In genomic region chr6:105803439-105803838, GRCh38 we compare ENCODE assay signal across 3 cellular contexts.
TF ChIP-seq lines count a peak whose summit lies in the region.

No MANE protein-coding gene starts in this region.

TF ChIP-seq in A549, 52 proteins besides CTCF, POLR2A, EP300 and RAD21 (continued from another document):
- no peak for TF ChIP-seq FOSL2 (IDR thresholded peaks at IDR 0.05)
- TF ChIP-seq FOSL2 (CRISPR knock-in tag; IDR thresholded peaks at IDR 0.05), result no peak
- no peak for TF ChIP-seq ZNF302 (CRISPR knock-in tag; IDR thresholded peaks at IDR 0.05)
- TF ChIP-seq KDM5A (IDR thresholded peaks at IDR 0.05), result no peak

TF ChIP-seq in IMR-90, 13 proteins besides CTCF, POLR2A, EP300 and RAD21:
- TF ChIP-seq FOS (IDR thresholded peaks at IDR 0.05; ENCODE audit: low read depth, low read length), result no peak
- no peak for TF ChIP-seq CEBPB (IDR thresholded peaks at IDR 0.05; ENCODE audit: low read depth, low read length)
- no peak for TF ChIP-seq ELK1 (IDR thresholded peaks at IDR 0.05; ENCODE audit: borderline replicate concordance, low read depth, low read length)
- no peak for TF ChIP-seq BHLHE40 (IDR thresholded peaks at IDR 0.05; ENCODE audit: low read depth, low read length)
- TF ChIP-seq NFE2L2 (IDR thresholded peaks at IDR 0.05; ENCODE audit: low read depth, low read length), result no peak
- no peak for TF ChIP-seq RCOR1 (IDR thresholded peaks at IDR 0.05; ENCODE audit: insufficient replicate concordance, low read length)
- no peak for TF ChIP-seq MAZ (IDR thresholded peaks at IDR 0.05; ENCODE audit: borderline replicate concordance, low read depth, low read length)
- no peak for TF ChIP-seq MXI1 (IDR thresholded peaks at IDR 0.05; ENCODE audit: borderline replicate concordance, low read depth, low read length)
- TF ChIP-seq SMC3 (IDR thresholded peaks at IDR 0.05; ENCODE audit: low read depth, low read length), result no peak

TF ChIP-seq in K562, 482 proteins besides CTCF, POLR2A, EP300 and RAD21:
- TF ChIP-seq, protein P1, sequence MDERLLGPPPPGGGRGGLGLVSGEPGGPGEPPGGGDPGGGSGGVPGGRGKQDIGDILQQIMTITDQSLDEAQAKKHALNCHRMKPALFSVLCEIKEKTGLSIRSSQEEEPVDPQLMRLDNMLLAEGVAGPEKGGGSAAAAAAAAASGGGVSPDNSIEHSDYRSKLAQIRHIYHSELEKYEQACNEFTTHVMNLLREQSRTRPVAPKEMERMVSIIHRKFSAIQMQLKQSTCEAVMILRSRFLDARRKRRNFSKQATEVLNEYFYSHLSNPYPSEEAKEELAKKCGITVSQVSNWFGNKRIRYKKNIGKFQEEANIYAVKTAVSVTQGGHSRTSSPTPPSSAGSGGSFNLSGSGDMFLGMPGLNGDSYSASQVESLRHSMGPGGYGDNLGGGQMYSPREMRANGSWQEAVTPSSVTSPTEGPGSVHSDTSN (CRISPR knock-in tag; IDR thresholded peaks at IDR 0.05; ENCODE audit: low read depth), result no peak
- TF ChIP-seq, protein P1 (tag; conservative IDR thresholded peaks at IDR 0.05; ENCODE audit: low read depth), result 0 out of 2 replicates have a peak, but pooled peaks have one; percentile 13
- TF ChIP-seq MAFG (tag; conservative IDR thresholded peaks at IDR 0.05), result 0 out of 2 replicates have a peak, but pooled peaks have one; percentile 19
- no peak for TF ChIP-seq SOX6 (IDR thresholded peaks at IDR 0.05)
- no peak for TF ChIP-seq TBL1XR1 (IDR thresholded peaks at IDR 0.05; ENCODE audit: low read length in 2 of 2)
- peak; percentile 76 for TF ChIP-seq HMBOX1 (IDR thresholded peaks at IDR 0.05)
- peak; percentile 15 for TF ChIP-seq MEIS2 (IDR thresholded peaks at IDR 0.05; ENCODE audit: partially characterized antibody)
- no peak for TF ChIP-seq BCL6 (CRISPR knock-in tag; IDR thresholded peaks at IDR 0.05)
- no peak for TF ChIP-seq BRD9 (IDR thresholded peaks at IDR 0.05; ENCODE audit: low read depth, partially characterized antibody)
